In the genomic region with DNA sequence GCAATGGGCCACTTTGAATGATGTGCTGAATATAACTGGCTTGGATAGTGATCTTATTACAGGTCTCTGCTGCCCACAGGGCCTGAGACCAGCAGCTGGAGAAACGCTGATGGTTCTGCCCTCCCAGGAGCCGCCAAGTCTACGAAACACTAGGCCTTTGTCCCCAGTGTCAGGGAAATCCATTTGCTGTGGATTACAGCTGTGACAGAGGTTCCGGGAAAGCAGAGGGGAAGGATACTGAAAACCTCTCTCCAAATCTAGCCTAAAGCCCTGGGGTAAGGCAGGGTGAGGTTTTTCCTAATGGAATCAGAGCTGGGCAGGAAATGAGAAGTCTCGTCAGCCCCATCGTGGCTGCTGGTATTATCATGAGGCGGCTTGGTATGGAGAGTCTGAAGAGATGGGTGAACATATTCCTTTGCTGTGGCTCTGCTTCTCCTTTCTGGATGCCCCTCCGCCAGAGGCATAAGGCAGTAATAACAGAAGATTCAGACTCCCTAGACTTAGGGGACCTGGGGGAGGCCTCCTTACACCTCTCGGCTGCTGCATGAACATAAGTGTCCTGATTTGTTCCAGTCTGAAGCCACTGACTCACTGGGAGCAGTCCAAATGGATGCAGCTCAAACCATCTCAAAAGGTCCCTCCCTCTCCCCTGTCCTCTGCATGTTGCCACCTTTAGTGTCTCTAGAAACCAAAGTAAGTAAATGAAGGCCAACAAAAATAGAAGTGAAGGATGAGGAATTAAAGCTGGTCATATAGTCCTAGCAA, we compare ENCODE assay signal across 11 cellular contexts. TPM values are rescaled to one million over a fixed set of nuclear protein-coding genes. Genes with fewer than 3 reads are reported as not detected.
A peak's percentile ranks its signal among the peaks of the same experiment; 100 is the strongest.
DNase-seq lines count a peak whose midpoint lies in the region; ATAC-seq and TF ChIP-seq lines count a peak whose summit lies in the region.
"Had no signal": no experiment of that assay in that cellular context is flagged by ENCODE, and none has a peak within 500 bp of the region (broad histone marks: within the 10 kb centered on the region; RNA-seq: fewer than 3 reads in every experiment).

No MANE protein-coding gene starts in this region.

- TF ChIP-seq CTCF in glutamatergic neuron (IDR thresholded peaks at IDR 0.05; ENCODE audit: partially characterized antibody, unreplicated experiment), result no peak

- H3K27ac Mint-ChIP-seq in glutamatergic neuron (ENCODE audit: unreplicated experiment), result peak overlapping the region; percentile 5

- H3K4me3 Mint-ChIP-seq in glutamatergic neuron (ENCODE audit: unreplicated experiment), result no peak overlapping the region
- H3K4me3 Mint-ChIP-seq: activated T-cell treated with anti-CD3 and anti-CD28 coated beads, Interleukin-2, amount 50 U/mL, for 4 hours had no signal

- H2AFZ ChIP-seq in ACC112 (ENCODE audit: low read length, unreplicated experiment) (no peak overlapping the region), neuronal stem cell (ENCODE audit: low read length) (peak overlapping the region; percentile 5)

- H3K27me3 Mint-ChIP-seq in glutamatergic neuron (ENCODE audit: unreplicated experiment), result peaks cover 6% of the 10 kb centered on the region

- ATAC-seq in activated CD4-positive, CD25-positive, alpha-beta regulatory T cell treated with anti-CD3 and anti-CD28 coated beads, Interleukin-2, amount 50 U/mL, for 24 hours, result no peak
- ATAC-seq: activated T-cell treated with anti-CD3 and anti-CD28 coated beads, Interleukin-2, amount 50 U/mL, for 4 hours had no signal

- H3K4me1 ChIP-seq in ACC112 (ENCODE audit: control insufficient read depth, insufficient read depth, low read length, unreplicated experiment) (peaks cover 54% of the 10 kb centered on the region), SJCRH30 (peaks cover 45% of the 10 kb centered on the region), neuronal stem cell (ENCODE audit: control insufficient read depth in 2 of 2, insufficient read depth in 1 of 2, low read depth in 1 of 2, low read length in 2 of 2) (peaks cover 5 to 13% of the 10 kb centered on the region in 2 donors)

- no peak overlapping the region for H2BK120ac ChIP-seq in neuronal stem cell (ENCODE audit: low read depth, low read length)

- H3K9me3 ChIP-seq in SJCRH30 (replicated peaks) (no peaks in the 10 kb centered on the region), neuronal stem cell (replicated peaks in 1 of 2; ENCODE audit: control insufficient read depth in 2 of 2, insufficient read depth in 1 of 2, low read depth in 1 of 2, low read length in 2 of 2) (peaks cover 0 to 3% of the 10 kb centered on the region in 2 donors)

- H3K79me1 ChIP-seq in neuronal stem cell (ENCODE audit: low read depth, low read length), result no peaks in the 10 kb centered on the region

- peaks cover 38% of the 10 kb centered on the region for H3K4me1 Mint-ChIP-seq in glutamatergic neuron (ENCODE audit: low read depth, unreplicated experiment)

- no peak overlapping the region for H2BK15ac ChIP-seq in neuronal stem cell (ENCODE audit: low read length)

- no peak overlapping the region for H2BK12ac ChIP-seq in neuronal stem cell (ENCODE audit: low read length)

- H3K27me3 ChIP-seq in ACC112 (ENCODE audit: insufficient read depth, low read length) (no peaks in the 10 kb centered on the region), SJCRH30 (no peaks in the 10 kb centered on the region), neuronal stem cell (ENCODE audit: control insufficient read depth in 3 of 3, insufficient read depth in 3 of 3, low read depth in 1 of 3, low read length in 3 of 3) (no peaks in the 10 kb centered on the region)

- H2BK5ac ChIP-seq in neuronal stem cell (ENCODE audit: low read length), result no peak overlapping the region

- no peak overlapping the region for H4K8ac ChIP-seq in neuronal stem cell (ENCODE audit: low read depth, low read length)

- H3K36me3 Mint-ChIP-seq in glutamatergic neuron (ENCODE audit: unreplicated experiment), result no peaks in the 10 kb centered on the region

- H3K27ac ChIP-seq in ACC112 (ENCODE audit: low read depth, low read length), result 0 out of 2 replicates have a peak overlapping the region, but pooled peaks have one; percentile 76
- H3K27ac ChIP-seq in SJCRH30, result peak overlapping the region; percentile 100
- H3K27ac ChIP-seq in neuronal stem cell (replicated peaks; ENCODE audit: low read length), result no peak overlapping the region

- peaks cover 3% of the 10 kb centered on the region for H3K9me3 Mint-ChIP-seq in glutamatergic neuron (ENCODE audit: unreplicated experiment)
- H3K9me3 Mint-ChIP-seq: activated T-cell treated with anti-CD3 and anti-CD28 coated beads, Interleukin-2, amount 50 U/mL, for 4 hours had no signal

- no peak overlapping the region for H4K91ac ChIP-seq in neuronal stem cell (ENCODE audit: low read depth, low read length, poor library complexity)

- no peak overlapping the region for H2AK5ac ChIP-seq in neuronal stem cell (ENCODE audit: low read depth, low read length)

- peak overlapping the region; percentile 46 for H3K18ac ChIP-seq in neuronal stem cell (ENCODE audit: low read length)

- no peak overlapping the region for H3K14ac ChIP-seq in neuronal stem cell (ENCODE audit: low read length)

- H3K79me2 ChIP-seq in ACC112 (ENCODE audit: control insufficient read depth, insufficient read depth, low read length, unreplicated experiment), result peaks cover 12% of the 10 kb centered on the region

- no peak overlapping the region for H3K4ac ChIP-seq in neuronal stem cell (ENCODE audit: low read length)

- H3K4me3 ChIP-seq in ACC112 (ENCODE audit: low read depth, low read length) (no peak overlapping the region), SJCRH30 (peak overlapping the region; percentile 27), neuronal stem cell (ENCODE audit: low read length in 2 of 2) (no peak overlapping the region)

- H3K36me3 ChIP-seq in ACC112 (ENCODE audit: insufficient read depth, low read length) (peaks cover 3% of the 10 kb centered on the region; the same call in 1 of the 2 replicates), SJCRH30 (no peaks in the 10 kb centered on the region), neuronal stem cell (replicated peaks in 1 of 2; ENCODE audit: control insufficient read depth in 2 of 2, insufficient read depth in 2 of 2, low read length in 2 of 2) (no peaks in the 10 kb centered on the region)

- H3K9ac ChIP-seq in neuronal stem cell (ENCODE audit: low read depth, low read length, poor library complexity), result no peak overlapping the region

- H3K23ac ChIP-seq in neuronal stem cell (ENCODE audit: low read depth, low read length, poor library complexity), result no peak overlapping the region

- DNase-seq in SJCRH30 (peak; percentile 97 to 99), glutamatergic neuron (no peak), neuronal stem cell (ENCODE audit: low spot score) (no peak), NCI-H526 treated with DMSO at 0.1 percent for 48 hours (lab: John Stamatoyannopoulos, UW) (no peak), NCI-H524 treated with DMSO at 0.1 percent for 48 hours (lab: John Stamatoyannopoulos, UW) (no peak), DMS53 treated with DMSO at 0.1 percent for 48 hours (lab: John Stamatoyannopoulos, UW; ENCODE audit: unreplicated experiment) (no peak)
- DNase-seq: activated T-cell treated with anti-CD3 and anti-CD28 coated beads, Interleukin-2, amount 50 U/mL, for 4 hours; stimulated activated CD4-positive, alpha-beta T cell treated with anti-CD3 and anti-CD28 coated beads, Interleukin-15, amount 100 ng/mL, for 24 hours; stimulated activated CD8-positive, alpha-beta memory T cell treated with anti-CD3 and anti-CD28 coated beads, Interleukin-4, amount 100 ng/mL, for 48 hours had no signal

- H3K4me2 ChIP-seq in neuronal stem cell (ENCODE audit: insufficient read depth, low read length, poor library complexity, severe bottlenecking), result no peak overlapping the region

- no CpG with 5 or more reads among the region's 9 CpGs for WGBS in neuronal stem cell (ENCODE audit: extremely low coverage in 2 of 2, insufficient read length in 2 of 2, insufficient replicate concordance in 1 of 2), 2 donors

RNA-seq across cellular contexts. Expression of a gene that starts 48.1 kb away (rescaled TPM):
- total RNA-seq in SJCRH30 (2014; rRNA removed; shearing (Covaris generic)), result 87.9 and 95.1 TPM in 2 replicates
- total RNA-seq in glutamatergic neuron (ENCODE audit: unreplicated experiment), result 287 TPM
- polyA plus RNA-seq in neuronal stem cell (2013, experiment 1 of 2), result 128 TPM
- polyA plus RNA-seq in neuronal stem cell (2013, experiment 2 of 2), result 124 TPM

Comparison
In these comparisons a context has a peak if more than half of its experiments do, and no peak if none do; other contexts are left out.
1. DNase-seq: peak in SJCRH30 (2 of 2); none in glutamatergic neuron (single experiment), neuronal stem cell (single experiment), NCI-H526 treated with DMSO at 0.1 percent for 48 hours (single experiment), NCI-H524 treated with DMSO at 0.1 percent for 48 hours (single experiment) and DMS53 treated with DMSO at 0.1 percent for 48 hours (single experiment).